15 cellular contexts compared by ENCODE assay signal in genomic region chr20:36477475-36477874, GRCh38.
DNase-seq lines count a peak whose midpoint lies in the region; ATAC-seq, FAIRE-seq and TF ChIP-seq lines count a peak whose summit lies in the region.
"Had no signal": no experiment of that assay in that cellular context is flagged by ENCODE, and none has a peak within 500 bp of the region (broad histone marks: within the 10 kb centered on the region; RNA-seq: fewer than 3 reads in every experiment).

No MANE protein-coding gene starts in this region.

- no peaks in the 10 kb centered on the region for H3K9me1 ChIP-seq in endothelial cell of umbilical vein (replicated peaks; ENCODE audit: control insufficient read depth, extremely low read depth, insufficient read depth, low read length)

- peaks cover 73% of the 10 kb centered on the region for H3F3A ChIP-seq in GM23248 (ENCODE audit: insufficient read depth)

- no peaks in the 10 kb centered on the region for H3K9me3 ChIP-seq in GM23248 (ENCODE audit: low read depth)
- no peaks in the 10 kb centered on the region for H3K9me3 ChIP-seq in ascending aorta
- no peaks in the 10 kb centered on the region for H3K9me3 ChIP-seq in endothelial cell of umbilical vein (replicated peaks; ENCODE audit: control insufficient read depth, insufficient read depth, low read length)
- H3K9me3 ChIP-seq in gastrocnemius medialis = no peaks in the 10 kb centered on the region

- CTCF ChIA-PET in endothelial cell of umbilical vein (lab: Charles Lee) = interaction anchor here (1.6 kb wide), 1 partner anchor 15 kb away, joined by 11 read pairs; no protein-coding TSS in a partner anchor

- no peak overlapping the region for H3K9ac ChIP-seq in GM23248
- no peak overlapping the region for H3K9ac ChIP-seq in endothelial cell of umbilical vein (replicated peaks; ENCODE audit: extremely low read depth, insufficient read depth, low read length)

- TF ChIP-seq POLR2A in endothelial cell of umbilical vein (IDR thresholded peaks at IDR 0.05; ENCODE audit: low read depth, low read length) = no peak
- no peak for TF ChIP-seq POLR2A in gastrocnemius medialis (IDR thresholded peaks at IDR 0.05)
- no peak for TF ChIP-seq POLR2A in lower leg skin (IDR thresholded peaks at IDR 0.05)

- peak; percentile 50 for FAIRE-seq in endothelial cell of umbilical vein (lab: Jason Lieb, UNC)

- no peaks in the 10 kb centered on the region for H3K9me2 ChIP-seq in GM23248 (ENCODE audit: insufficient read depth)

- H3K27me3 ChIP-seq in GM23248 (replicated peaks; ENCODE audit: insufficient read depth) (no peaks in the 10 kb centered on the region), ascending aorta (no peaks in the 10 kb centered on the region), endothelial cell of umbilical vein (ENCODE audit: control insufficient read depth in 2 of 2, insufficient read depth in 2 of 2, low read length in 2 of 2) (no peaks in the 10 kb centered on the region), gastrocnemius medialis (no peaks in the 10 kb centered on the region)

- no TSS peak for BruUV-seq in endothelial cell of umbilical vein (replicated peaks; lab: Mats Ljungman, UMichigan)

- dilution Hi-C loops in endothelial cell of umbilical vein (cut with MboI; ENCODE audit: extremely low pct_ligation_motif_present, low sequenced_read_pairs) = no loop called here

- H3K4me2 ChIP-seq in GM23248 (ENCODE audit: unreplicated experiment) (no peak overlapping the region), endothelial cell of umbilical vein (ENCODE audit: insufficient read depth, low read length) (peak overlapping the region; percentile 12)
- H3K4me2 ChIP-seq: GM23338 had no signal

- H3K4me1 ChIP-seq in GM23248 (ENCODE audit: insufficient read depth) (peaks cover 66% of the 10 kb centered on the region), ascending aorta (peaks cover 30 to 76% of the 10 kb centered on the region in 2 donors), endothelial cell of umbilical vein (ENCODE audit: control insufficient read depth, extremely low read depth, insufficient read depth, low read length) (peaks cover 11% of the 10 kb centered on the region), gastrocnemius medialis (peaks cover 79 to 83% of the 10 kb centered on the region in 2 donors)

- POLR2A ChIA-PET in endothelial cell of umbilical vein (lab: Charles Lee) = interaction anchor here (1.2 kb wide), 1 partner anchor 12 kb away, joined by 3 read pairs; no protein-coding TSS in a partner anchor

- peaks cover 37% of the 10 kb centered on the region for H4K20me1 ChIP-seq in GM23248 (ENCODE audit: insufficient read depth)
- H4K20me1 ChIP-seq in endothelial cell of umbilical vein (replicated peaks; ENCODE audit: control insufficient read depth, extremely low read depth, insufficient read depth, low read length) = peaks cover 5% of the 10 kb centered on the region

- DNase-seq in GM23248 (no peak), ascending aorta (ENCODE audit: low spot score in 2 of 2) (no peak), endothelial cell of umbilical vein (ENCODE audit: low read depth, low spot score) (no peak), gastrocnemius medialis (no peak), lower leg skin (ENCODE audit: low spot score in 2 of 2) (no peak), NCI-H1105 (lab: John Stamatoyannopoulos, UW) (no peak)
- DNase-seq: ACHN; C1 segment of cervical spinal cord; Calu3; CD4-positive, alpha-beta T cell; DMS 273 treated with DMSO at 0.1 percent for 48 hours; H9 had no signal

- WGBS in GM23248 (ENCODE audit: low coverage in 1 of 2, low lambda C conversion rate in 2 of 2, missing lambda C conversion rate in 2 of 2), 2 experiments = 67 to 80% methylated on average over 1 of the region's 1 CpG
- 85 to 95% methylated on average over 1 of the region's 1 CpG for WGBS in lower leg skin, 2 donors

- H2AFZ ChIP-seq in GM23248 (no peak overlapping the region), endothelial cell of umbilical vein (ENCODE audit: low read depth, low read length) (no peak overlapping the region)
- H2AFZ ChIP-seq: GM23338 had no signal

- H3K79me2 ChIP-seq in GM23248 (ENCODE audit: insufficient read depth) (peaks cover 100% of the 10 kb centered on the region), endothelial cell of umbilical vein (ENCODE audit: control insufficient read depth, insufficient read depth, low read length) (peaks cover 91% of the 10 kb centered on the region)

- ATAC-seq in gastrocnemius medialis = no peak
- no peak for ATAC-seq in GM18868 (IDR thresholded peaks at IDR 0.05; ENCODE audit: unreplicated experiment)
- no peak for ATAC-seq in HG03159 (IDR thresholded peaks at IDR 0.05; ENCODE audit: unreplicated experiment)
- ATAC-seq: GM23338 had no signal

- intact Hi-C loops in ascending aorta (cut with DNase I) (no loop called here), endothelial cell of umbilical vein (cut with micrococcal nuclease) (no loop called here), gastrocnemius medialis (cut with DNase I; ENCODE audit: low total_unique reads) (no loop called here), lower leg skin (cut with DNase I; ENCODE audit: low total_unique reads) (no loop called here)

- no peaks in the 10 kb centered on the region for H3K36me3 ChIP-seq in GM23248 (ENCODE audit: low read depth)
- peaks cover 0 to 3% of the 10 kb centered on the region in 2 donors for H3K36me3 ChIP-seq in ascending aorta
- H3K36me3 ChIP-seq in endothelial cell of umbilical vein (ENCODE audit: control insufficient read depth in 2 of 2, extremely low read depth in 1 of 2, insufficient read depth in 2 of 2, low read length in 2 of 2) = peaks cover 0 to 2% of the 10 kb centered on the region in 2 experiments
- no peaks in the 10 kb centered on the region for H3K36me3 ChIP-seq in gastrocnemius medialis

- H3K27ac ChIP-seq in GM23248 = peak overlapping the region; percentile 19; the same call in 1 of the 2 replicates
- peak overlapping the region; percentile 10 to 30 for H3K27ac ChIP-seq in ascending aorta
- H3K27ac ChIP-seq in endothelial cell of umbilical vein (ENCODE audit: insufficient read depth, low read depth, low read length) = no peak overlapping the region
- peak overlapping the region; percentile 89 to 96 (median 94) for H3K27ac ChIP-seq in gastrocnemius medialis

- in situ Hi-C loops in GM23248 (cut with MboI) = no loop called here
- in situ Hi-C loops in gastrocnemius medialis (cut with MboI; ENCODE audit: low sequenced_read_pairs in 4 of 4) = no loop called here

- no peak for TF ChIP-seq CTCF in ascending aorta (IDR thresholded peaks at IDR 0.05)
- TF ChIP-seq CTCF in endothelial cell of umbilical vein (IDR thresholded peaks at IDR 0.05; ENCODE audit: extremely low read depth in 1 of 2, insufficient read depth in 1 of 2, low read depth in 1 of 2, low read length in 2 of 2) = no peak
- TF ChIP-seq CTCF in gastrocnemius medialis (IDR thresholded peaks at IDR 0.05 in 4 of 5, conservative IDR thresholded peaks at IDR 0.05 in 1 of 5) = no peak
- TF ChIP-seq CTCF in lower leg skin (IDR thresholded peaks at IDR 0.05) = no peak

- no peak overlapping the region for H3K4me3 ChIP-seq in GM23248
- no peak overlapping the region for H3K4me3 ChIP-seq in ascending aorta
- H3K4me3 ChIP-seq in endothelial cell of umbilical vein (replicated peaks in 1 of 3; ENCODE audit: insufficient read depth in 1 of 3, low read depth in 1 of 3, low read length in 3 of 3) = no peak overlapping the region
- no peak overlapping the region for H3K4me3 ChIP-seq in gastrocnemius medialis
- H3K4me3 ChIP-seq in lower leg skin (ENCODE audit: low read depth, poor library complexity, severe bottlenecking) = no peak overlapping the region
- H3K4me3 ChIP-seq: GM23338 had no signal

TF ChIP-seq in endothelial cell of umbilical vein, 7 proteins besides CTCF, POLR2A, EP300 and RAD21:
- TF ChIP-seq GATA2 (IDR thresholded peaks at IDR 0.05; ENCODE audit: insufficient read depth, insufficient read length, low read depth, low read length) = no peak
- peak; percentile 31 for TF ChIP-seq POLR2AphosphoS5 (IDR thresholded peaks at IDR 0.05; ENCODE audit: insufficient read depth, low read depth, low read length)
- TF ChIP-seq EZH2 (IDR thresholded peaks at IDR 0.05; ENCODE audit: borderline replicate concordance, low read depth, low read length, severe bottlenecking) = no peak
- TF ChIP-seq MYC (IDR thresholded peaks at IDR 0.05; ENCODE audit: low read depth, low read length) = no peak
- no peak for TF ChIP-seq FOS (IDR thresholded peaks at IDR 0.05; ENCODE audit: borderline replicate concordance, insufficient read depth, low read length)
